ENCODE assay signal across 14 cellular contexts in genomic region chr3:127729556-127730056, GRCh38. TPM values are rescaled to one million over a fixed set of nuclear protein-coding genes. Genes with fewer than 3 reads are reported as not detected.
DNase-seq lines count a peak whose midpoint lies in the region; ATAC-seq, FAIRE-seq and TF ChIP-seq lines count a peak whose summit lies in the region.
"Had no signal": no experiment of that assay in that cellular context is flagged by ENCODE, and none has a peak within 500 bp of the region (broad histone marks: within the 10 kb centered on the region; RNA-seq: fewer than 3 reads in every experiment).

No MANE protein-coding gene starts in this region.

- H3K14ac ChIP-seq in mesenchymal stem cell (ENCODE audit: low read length in 2 of 2), result no peak overlapping the region

- TF ChIP-seq POLR2A in K562 (conservative IDR thresholded peaks at IDR 0.05), result no peak

- no peak for FAIRE-seq in K562 (lab: Jason Lieb, UNC)

- H3K4me2 ChIP-seq in K562 (ENCODE audit: insufficient read depth, low read length) (no peak overlapping the region), mesenchymal stem cell (ENCODE audit: low read length, poor library complexity, severe bottlenecking) (no peak overlapping the region)
- H3K4me2 ChIP-seq: GM23338, KMS-11, SK-N-SH had no signal

- no peak overlapping the region for H4K8ac ChIP-seq in mesenchymal stem cell (ENCODE audit: low read length)

- POLR2A ChIA-PET in K562 (lab: Yijun Ruan, JAX), result interaction anchor here (0.6 kb wide), 1 partner anchor 137 kb away, joined by 4 read pairs; no protein-coding TSS in a partner anchor

- no peak overlapping the region for H2BK120ac ChIP-seq in mesenchymal stem cell (ENCODE audit: low read depth, low read length)

- CTCF ChIA-PET in K562 (lab: Yijun Ruan, JAX; ENCODE audit: low intra/inter-chr PET ratio), result no interaction called here

- no peak overlapping the region for H2BK5ac ChIP-seq in mesenchymal stem cell (ENCODE audit: low read depth, low read length, poor library complexity, severe bottlenecking)

- no peak overlapping the region for H3K4me3 ChIP-seq in K562
- no peak overlapping the region for H3K4me3 ChIP-seq in mesenchymal stem cell (ENCODE audit: insufficient read depth in 1 of 2, low read depth in 1 of 2, low read length in 2 of 2)
- H3K4me3 ChIP-seq: GM23338 had no signal

- ATAC-seq in K562, result no peak; the same call in 2 of the 3 replicates
- ATAC-seq in activated CD4-positive, CD25-positive, alpha-beta regulatory T cell treated with anti-CD3 and anti-CD28 coated beads, Interleukin-2, amount 50 U/mL, for 24 hours, result no peak
- no peak for ATAC-seq in GM21786 (IDR thresholded peaks at IDR 0.05; ENCODE audit: unreplicated experiment)
- ATAC-seq: GM23338 had no signal

- H2BK12ac ChIP-seq in mesenchymal stem cell (ENCODE audit: low read length in 2 of 2), result no peak overlapping the region

- H3K79me1 ChIP-seq in mesenchymal stem cell (replicated peaks; ENCODE audit: low read length, poor library complexity, severe bottlenecking), result peaks cover 32% of the 10 kb centered on the region

- H3K9ac ChIP-seq in K562 (ENCODE audit: insufficient read depth in 1 of 2, low read depth in 2 of 2, low read length in 2 of 2) (peak overlapping the region in 1 of 2 experiments; percentile 35; a peak in 1 of 4 replicates), mesenchymal stem cell (ENCODE audit: low read length) (no peak overlapping the region)
- H3K9ac ChIP-seq: KMS-11, SK-N-SH had no signal

- no peaks in the 10 kb centered on the region for H3K9me3 ChIP-seq in K562 (replicated peaks; ENCODE audit: control insufficient read depth, insufficient read depth, low read depth, low read length)
- no peaks in the 10 kb centered on the region for H3K9me3 ChIP-seq in mesenchymal stem cell (ENCODE audit: control insufficient read depth, low read length)
- H3K9me3 ChIP-seq: SK-N-SH had no signal

- no peak overlapping the region for H3K23ac ChIP-seq in mesenchymal stem cell (ENCODE audit: low read length in 2 of 2)

- no TSS peak for BruUV-seq in K562 (replicated peaks; lab: Mats Ljungman, UMichigan)

- peak; percentile 44 for DNase-seq in Caki2 (ENCODE audit: low read depth)
- peak; percentile 42 for DNase-seq in NCI-H2029 treated with DMSO at 0.1 percent for 48 hours (lab: John Stamatoyannopoulos, UW)
- DNase-seq in K562 (ENCODE audit: extremely low read depth in 1 of 4, low spot score in 3 of 4), result peak in 3 of 4 experiments; percentile 13 to 18 (median 14)
- DNase-seq in mesenchymal stem cell, result peak; percentile 64
- no peak for DNase-seq in anterior cingulate cortex (lab: John Stamatoyannopoulos, UW)
- no peak for DNase-seq in iPS-NIHi7 (ENCODE audit: extremely low spot score)
- DNase-seq: effector CD8-positive, alpha-beta T cell; mesendoderm; retina; SK-N-SH had no signal

- H3K36me3 ChIP-seq in K562 (ENCODE audit: control insufficient read depth, insufficient read depth, low read length) (no peaks in the 10 kb centered on the region), mesenchymal stem cell (ENCODE audit: control insufficient read depth in 1 of 2, insufficient read depth in 2 of 2, low read depth in 1 of 2, low read length in 2 of 2) (peaks cover 16% of the 10 kb centered on the region in 2 experiments)

- H3K27me3 ChIP-seq in K562 (ENCODE audit: control insufficient read depth in 2 of 2, insufficient read depth in 2 of 2, low read length in 2 of 2), result peaks cover 0 to 14% of the 10 kb centered on the region in 2 experiments; a peak in 3 of 5 replicates
- H3K27me3 ChIP-seq in mesenchymal stem cell (ENCODE audit: control insufficient read depth in 1 of 2, insufficient read depth in 1 of 2, low read length in 2 of 2), result no peaks in the 10 kb centered on the region

- no peak for TF ChIP-seq CTCF in K562 (IDR thresholded peaks at IDR 0.05 in 2 of 3, conservative IDR thresholded peaks at IDR 0.05 in 1 of 3; ENCODE audit: insufficient read depth in 2 of 3, low read depth in 1 of 3, low read length in 3 of 3)

- H3K4ac ChIP-seq in mesenchymal stem cell (ENCODE audit: low read depth in 1 of 2, low read length in 2 of 2), result peak overlapping the region in 1 of 2 experiments; percentile 15

- H3K27ac ChIP-seq in K562 (ENCODE audit: extremely low read depth, low read depth, low read length), result no peak overlapping the region
- no peak overlapping the region for H3K27ac ChIP-seq in mesenchymal stem cell (ENCODE audit: low read length, poor library complexity, severe bottlenecking)
- H3K27ac ChIP-seq: KMS-11 had no signal

- no peak overlapping the region for H2BK15ac ChIP-seq in mesenchymal stem cell (ENCODE audit: low read depth, poor library complexity, severe bottlenecking)

- WGBS in K562 (ENCODE audit: insufficient coverage, low coverage, missing lambda C conversion rate), result 27% methylated on average over 4 of the region's 4 CpGs
- 95% methylated on average over 4 of the region's 4 CpGs for WGBS in mesenchymal stem cell

- no peaks in the 10 kb centered on the region for H3K9me1 ChIP-seq in K562 (ENCODE audit: control insufficient read depth, insufficient read depth, low read length)

- in situ Hi-C loops in Caki2 (cut with HindIII; ENCODE audit: low pct_unique_long_range_greater_than_20kb, low sequenced_read_pairs) (no loop called here), K562 (cut with MboI) (no loop called here)

- no peak overlapping the region for H3K18ac ChIP-seq in mesenchymal stem cell (ENCODE audit: low read depth in 1 of 2, low read length in 2 of 2)

- no peaks in the 10 kb centered on the region for H3K79me2 ChIP-seq in K562 (ENCODE audit: control insufficient read depth, insufficient read depth, low read length)

- no peaks in the 10 kb centered on the region for H4K20me1 ChIP-seq in K562 (replicated peaks; ENCODE audit: control insufficient read depth, insufficient read depth, low read length)

- no peak overlapping the region for H4K91ac ChIP-seq in mesenchymal stem cell (ENCODE audit: low read length)

- TF ChIP-seq RAD21 in K562 (CRISPR knock-in tag; conservative IDR thresholded peaks at IDR 0.05 in 1 of 2, IDR thresholded peaks at IDR 0.05 in 1 of 2), result no peak

- TF ChIP-seq EP300 in K562 (IDR thresholded peaks at IDR 0.05; ENCODE audit: low read length), result no peak

- no peak overlapping the region for H2AK5ac ChIP-seq in mesenchymal stem cell (ENCODE audit: low read length, severe bottlenecking)

- intact Hi-C loops in K562 (cut with micrococcal nuclease), result no loop called here

- H2AFZ ChIP-seq in K562 (ENCODE audit: low read depth, low read length) (peak overlapping the region; percentile 22; the same call in 1 of the 2 replicates), mesenchymal stem cell (ENCODE audit: low read depth, low read length) (no peak overlapping the region)
- H2AFZ ChIP-seq: GM23338 had no signal

- H3K4me1 ChIP-seq in K562 (replicated peaks in 1 of 2; ENCODE audit: control insufficient read depth in 2 of 2, insufficient read depth in 2 of 2, low read length in 2 of 2) (peaks cover 13 to 26% of the 10 kb centered on the region in 2 experiments; a peak in 4 of 5 replicates), mesenchymal stem cell (ENCODE audit: control insufficient read depth, insufficient read depth, low read depth, low read length) (peaks cover 30% of the 10 kb centered on the region)

TF ChIP-seq in K562, 482 proteins besides CTCF, POLR2A, EP300 and RAD21 (continues in another document):
- TF ChIP-seq MAFG (tag; conservative IDR thresholded peaks at IDR 0.05) (peak; percentile 91), BACH1 (tag; IDR thresholded peaks at IDR 0.05) (0 out of 2 replicates have a peak, but pooled peaks have one; percentile 23), MAFF (IDR thresholded peaks at IDR 0.05; ENCODE audit: low read length) (peak; percentile 77; the same call in 1 of the 2 replicates), BMI1 (IDR thresholded peaks at IDR 0.05; ENCODE audit: low read length) (no peak), JUN (IDR thresholded peaks at IDR 0.05; ENCODE audit: borderline replicate concordance, low read depth, low read length) (no peak), JUN (CRISPR knock-in tag; IDR thresholded peaks at IDR 0.05; ENCODE audit: borderline replicate concordance) (no peak), E2F4 (CRISPR knock-in tag; IDR thresholded peaks at IDR 0.05; ENCODE audit: low read depth) (no peak), RBM17 (IDR thresholded peaks at IDR 0.05; ENCODE audit: borderline replicate concordance, low read depth, low read length) (no peak), TBP (optimal IDR thresholded peaks at IDR 0.05; ENCODE audit: low read depth, low read length) (no peak), ZKSCAN1 (IDR thresholded peaks at IDR 0.05; ENCODE audit: low read depth, low read length) (no peak), MEIS2 (IDR thresholded peaks at IDR 0.05; ENCODE audit: partially characterized antibody) (no peak)

RNA-seq across cellular contexts. Expression of gene ABTB1, which starts 56.9 kb away (rescaled TPM):
- total RNA-seq in Caki2 (2014; rRNA removed; shearing (Covaris generic); ENCODE audit: low replicate concordance), result 16.6 and 23.7 TPM in 2 replicates
- 7.7 and 16.8 TPM in 2 replicates for total RNA-seq in K562 (2011; cell fraction: chromatin; rRNA removed; ENCODE audit: low replicate concordance)
- 13.7 and 16.5 TPM in 2 replicates for total RNA-seq in K562 (2011; cell fraction: nucleolus; rRNA removed)
- 6.9 and 9.3 TPM in 2 replicates for total RNA-seq in K562 (2011; cell fraction: nucleoplasm; rRNA removed)
- total RNA-seq in K562 (2014; rRNA removed), result 0.68 and 1.0 TPM in 2 replicates
- 0.25 and 0.26 TPM in 2 replicates for total RNA-seq in K562 (2014; rRNA removed; fragmentation: Illumina TruSeq; extraction: Trizol)
- 0.29 and 0.30 TPM in 2 replicates for total RNA-seq in K562 (2015; rRNA removed; fragmentation: Illumina TruSeq; extraction: Trizol)
- total RNA-seq in K562 (2021), result 1.6 and 1.9 TPM in 2 replicates
- polyA plus RNA-seq in K562 (2011; rRNA removed), result 1.2 and 1.7 TPM in 2 replicates
- polyA plus RNA-seq in K562 (2011; cell fraction: cytosol; rRNA removed), result 1.3 and 2.5 TPM in 2 replicates
- polyA plus RNA-seq in K562 (2011; cell fraction: nucleus; rRNA removed), result 14.3 and 22.2 TPM in 2 replicates
- 1.7 and 6.1 TPM in 2 replicates for polyA plus RNA-seq in K562 (2012)
- 0.42 and 1.1 TPM in 2 replicates for polyA plus RNA-seq in K562 (2014; fragmentation: Illumina TruSeq; extraction: Trizol)
- under 1 TPM in 1 of 2 experiments, not detected in 1; 0.04 TPM for polyA plus RNA-seq in K562 (2014; fragmentation: Nextera tagmentation; extraction: Ambion mirVana)
- polyA plus RNA-seq in K562 (2014; rRNA removed), result 1.4 and 2.3 TPM in 2 replicates
- polyA minus RNA-seq in K562 (2011; rRNA and poly(A)+ RNA removed), result 0.60 and 0.95 TPM in 2 replicates
- 1.0 and 2.4 TPM in 2 replicates for polyA minus RNA-seq in K562 (2011; cell fraction: cytosol; rRNA and poly(A)+ RNA removed)
- polyA minus RNA-seq in K562 (2011; cell fraction: nucleus; rRNA and poly(A)+ RNA removed), result 4.1 and 5.9 TPM in 2 replicates
- polyA plus RNA-seq in mesenchymal stem cell (2013, experiment 1 of 2), result 6.8 TPM
- 6.6 TPM for polyA plus RNA-seq in mesenchymal stem cell (2013, experiment 2 of 2)

Comparison
In these comparisons a context has a peak if more than half of its experiments do, and no peak if none do; other contexts are left out.
1. DNase-seq: peak in Caki2 (single experiment), NCI-H2029 treated with DMSO at 0.1 percent for 48 hours (single experiment), K562 (3 of 4) and mesenchymal stem cell (single experiment); none in anterior cingulate cortex (0 of 58) and iPS-NIHi7 (single experiment).